10 cellular contexts compared by ENCODE assay signal in genomic region chrX:6262959-6263358, GRCh38. TPM values are rescaled to one million over a fixed set of nuclear protein-coding genes. Genes with fewer than 3 reads are reported as not detected.
"Had no signal": no experiment of that assay in that cellular context is flagged by ENCODE, and none has a peak within 500 bp of the region (broad histone marks: within the 10 kb centered on the region; RNA-seq: fewer than 3 reads in every experiment).

No MANE protein-coding gene starts in this region.

- H3K27ac ChIP-seq: HL-60, KMS-11 had no signal

- FAIRE-seq: HepG2, HTR-8/SVneo, K562 had no signal

- DNase-seq: IMR-90, KBM-7, KG1 had no signal

- H3K9ac ChIP-seq: KMS-11 had no signal

- ATAC-seq: HepG2, K562 had no signal

- H3K4me3 ChIP-seq: K562 had no signal

- H3K4me2 ChIP-seq: KMS-11 had no signal

RNA-seq across cellular contexts. Expression of gene NLGN4X, which starts 34.3 kb away (rescaled TPM):
- total RNA-seq: HepG2, HT-29, IMR-90 had no signal
- polyA plus RNA-seq: HepG2, IgD-negative memory B cell, IMR-90, K562 had no signal
